15 cellular contexts compared by ENCODE assay signal in the genomic region with DNA sequence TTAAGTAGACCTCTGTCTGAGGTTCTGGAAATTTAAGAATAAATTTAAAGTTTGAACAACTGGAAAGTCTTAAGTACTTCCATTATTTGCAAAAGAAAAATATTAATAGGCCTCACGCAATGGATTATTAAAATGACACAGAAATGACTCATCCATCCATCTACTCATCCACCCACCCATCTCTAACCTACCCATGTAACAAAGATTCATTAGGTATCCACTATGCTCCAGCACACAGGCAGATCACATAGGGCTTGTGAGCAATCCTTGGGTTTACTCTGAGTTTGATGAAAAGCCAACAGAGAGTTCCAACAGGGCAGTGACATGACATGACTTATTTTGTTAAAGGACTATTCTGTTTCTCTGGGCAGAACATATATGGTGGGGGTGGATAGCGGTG.
DNase-seq lines count a peak whose midpoint lies in the region; ATAC-seq and TF ChIP-seq lines count a peak whose summit lies in the region.
"Had no signal": no experiment of that assay in that cellular context is flagged by ENCODE, and none has a peak within 500 bp of the region (broad histone marks: within the 10 kb centered on the region; RNA-seq: fewer than 3 reads in every experiment).

No MANE protein-coding gene starts in this region.

- ATAC-seq in GM23338 (no peak), SK-N-SH treated with all-trans-retinoic acid at 6 μM for 48 hours (peak; percentile 95), psoas muscle (peak; percentile 25 to 58 (median 54))
- ATAC-seq: gastroesophageal sphincter, left colon, Panc1 had no signal

- H3K4me3 ChIP-seq in GM23338 (no peak overlapping the region), fibroblast of mammary gland (ENCODE audit: control insufficient read depth, low read depth, low read length) (no peak overlapping the region), psoas muscle (no peak overlapping the region), endodermal cell (ENCODE audit: low read length) (no peak overlapping the region)
- H3K4me3 ChIP-seq: gastroesophageal sphincter, suprapubic skin had no signal

- H3K4me1 Mint-ChIP-seq in GM23338 (peaks cover 14% of the 10 kb centered on the region), endodermal cell (peaks cover 4% of the 10 kb centered on the region)
- H3K4me1 Mint-ChIP-seq: nephron had no signal

- WGBS in psoas muscle, 3 donors: 65 to 93% (median 93%) methylated on average over 2 of the region's 2 CpGs
- 98 to 100% methylated on average over 2 of the region's 2 CpGs for WGBS in endodermal cell (ENCODE audit: insufficient coverage in 1 of 2, insufficient read length in 1 of 2), 2 experiments

- H3K4me2 ChIP-seq in GM23338: no peak overlapping the region

- H4K20me1 ChIP-seq in GM23338 (replicated peaks; ENCODE audit: insufficient read depth): no peaks in the 10 kb centered on the region

- no peak for TF ChIP-seq CTCF in GM23338 (conservative IDR thresholded peaks at IDR 0.05; ENCODE audit: low read depth in 2 of 2)
- TF ChIP-seq CTCF in fibroblast of mammary gland (conservative IDR thresholded peaks at IDR 0.05; ENCODE audit: control insufficient read depth, insufficient read depth, low read depth, low read length): no peak
- no peak for TF ChIP-seq CTCF in psoas muscle (IDR thresholded peaks at IDR 0.05)
- TF ChIP-seq CTCF in endodermal cell (conservative IDR thresholded peaks at IDR 0.05): no peak

- H3K27ac Mint-ChIP-seq in GM23338: peak overlapping the region; percentile 6; the same call in 1 of the 2 replicates
- H3K27ac Mint-ChIP-seq in endodermal cell: no peak overlapping the region
- H3K27ac Mint-ChIP-seq: nephron had no signal

- intact Hi-C loops in psoas muscle (cut with DNase I): no loop called here

- no peaks in the 10 kb centered on the region for H3K9me3 ChIP-seq in psoas muscle
- H3K9me3 ChIP-seq in endodermal cell (ENCODE audit: control insufficient read depth, low read length): no peaks in the 10 kb centered on the region
- H3K9me3 ChIP-seq: gastroesophageal sphincter, suprapubic skin had no signal

- no peaks in the 10 kb centered on the region for H3K36me3 ChIP-seq in GM23338 (ENCODE audit: insufficient read depth)
- peaks cover 3 to 68% of the 10 kb centered on the region in 2 donors for H3K36me3 ChIP-seq in psoas muscle (ENCODE audit: insufficient read depth in 1 of 2, low read depth in 1 of 2)
- H3K36me3 ChIP-seq in endodermal cell (ENCODE audit: control insufficient read depth, insufficient read depth, low read length): peaks cover 63% of the 10 kb centered on the region

- no peak overlapping the region for H3K9ac ChIP-seq in endodermal cell (ENCODE audit: extremely low read depth, low read length, poor library complexity, severe bottlenecking)

- DNase-seq in GM23338 (ENCODE audit: low spot score): no peak
- DNase-seq in fibroblast of mammary gland (ENCODE audit: low read depth): peak; percentile 80
- no peak for DNase-seq in psoas muscle
- no peak for DNase-seq in mucosa of gallbladder (ENCODE audit: low spot score)
- no peak for DNase-seq in T-helper 1 cell
- no peak for DNase-seq in endodermal cell
- DNase-seq: activated CD4-positive, alpha-beta T cell treated with anti-CD3 and anti-CD28 coated beads, Interleukin-2, amount 50 U/mL, for 48 hours; left colon; NCI-H446 treated with DMSO at 0.1 percent for 48 hours had no signal

- no peaks in the 10 kb centered on the region for H3K9me2 ChIP-seq in GM23338 (ENCODE audit: insufficient read depth)

- no peaks in the 10 kb centered on the region for H3K27me3 Mint-ChIP-seq in GM23338 (ENCODE audit: insufficient read depth, low read depth, poor library complexity)
- no peaks in the 10 kb centered on the region for H3K27me3 Mint-ChIP-seq in endodermal cell (ENCODE audit: insufficient read depth)

- H2AFZ ChIP-seq in GM23338: no peak overlapping the region

- H3K4me3 Mint-ChIP-seq in GM23338 (no peak overlapping the region), endodermal cell (no peak overlapping the region)
- H3K4me3 Mint-ChIP-seq: nephron had no signal

- H3K27me3 ChIP-seq in GM23338 (ENCODE audit: insufficient read depth) (no peaks in the 10 kb centered on the region), psoas muscle (ENCODE audit: insufficient read depth in 3 of 3, low read length in 2 of 3) (no peaks in the 10 kb centered on the region), endodermal cell (ENCODE audit: control insufficient read depth, insufficient read depth, low read length, poor library complexity, severe bottlenecking) (no peaks in the 10 kb centered on the region)
- H3K27me3 ChIP-seq: gastroesophageal sphincter, suprapubic skin had no signal

- H3K27ac ChIP-seq in GM23338 (ENCODE audit: low read depth): no peak overlapping the region
- H3K27ac ChIP-seq in psoas muscle: no peak overlapping the region
- H3K27ac ChIP-seq in endodermal cell (ENCODE audit: low read depth, low read length): no peak overlapping the region
- H3K27ac ChIP-seq: gastroesophageal sphincter, HL-60, suprapubic skin had no signal

- no peaks in the 10 kb centered on the region for H3F3A ChIP-seq in GM23338 (replicated peaks; ENCODE audit: low read depth)

- no peaks in the 10 kb centered on the region for H3K79me2 ChIP-seq in GM23338 (replicated peaks; ENCODE audit: insufficient read depth)

- H3K9me3 Mint-ChIP-seq in GM23338: no peaks in the 10 kb centered on the region; the same call in 2 of the 3 replicates
- no peaks in the 10 kb centered on the region for H3K9me3 Mint-ChIP-seq in endodermal cell
- H3K9me3 Mint-ChIP-seq: nephron had no signal

- H3K36me3 Mint-ChIP-seq in GM23338 (ENCODE audit: low read depth) (peaks cover 10% of the 10 kb centered on the region; the same call in 2 of the 3 replicates), endodermal cell (ENCODE audit: low read depth) (peaks cover 35% of the 10 kb centered on the region)

- peaks cover 4% of the 10 kb centered on the region for H3K4me1 ChIP-seq in GM23338 (ENCODE audit: insufficient read depth)
- H3K4me1 ChIP-seq in psoas muscle: no peaks in the 10 kb centered on the region
- H3K4me1 ChIP-seq in endodermal cell (ENCODE audit: control insufficient read depth, insufficient read depth, low read length): no peaks in the 10 kb centered on the region
- H3K4me1 ChIP-seq: gastroesophageal sphincter, suprapubic skin had no signal

TF ChIP-seq in GM23338, 12 proteins besides CTCF, POLR2A, EP300 and RAD21 (continues in another document):
- TF ChIP-seq POLR2AphosphoS5 (IDR thresholded peaks at IDR 0.05; ENCODE audit: low read depth) (no peak), ZNF114 (CRISPR knock-in tag; IDR thresholded peaks at IDR 0.05) (no peak), CREB1 (CRISPR knock-in tag; IDR thresholded peaks at IDR 0.05; ENCODE audit: low read depth) (no peak), EZH2phosphoT487 (IDR thresholded peaks at IDR 0.05; ENCODE audit: unreplicated experiment) (no peak), JUNB (IDR thresholded peaks at IDR 0.05; ENCODE audit: unreplicated experiment) (no peak), NANOG (IDR thresholded peaks at IDR 0.05; ENCODE audit: borderline replicate concordance) (no peak), EZH2 (IDR thresholded peaks at IDR 0.05; ENCODE audit: low read depth, unreplicated experiment) (no peak)
- TF ChIP-seq, protein P1, sequence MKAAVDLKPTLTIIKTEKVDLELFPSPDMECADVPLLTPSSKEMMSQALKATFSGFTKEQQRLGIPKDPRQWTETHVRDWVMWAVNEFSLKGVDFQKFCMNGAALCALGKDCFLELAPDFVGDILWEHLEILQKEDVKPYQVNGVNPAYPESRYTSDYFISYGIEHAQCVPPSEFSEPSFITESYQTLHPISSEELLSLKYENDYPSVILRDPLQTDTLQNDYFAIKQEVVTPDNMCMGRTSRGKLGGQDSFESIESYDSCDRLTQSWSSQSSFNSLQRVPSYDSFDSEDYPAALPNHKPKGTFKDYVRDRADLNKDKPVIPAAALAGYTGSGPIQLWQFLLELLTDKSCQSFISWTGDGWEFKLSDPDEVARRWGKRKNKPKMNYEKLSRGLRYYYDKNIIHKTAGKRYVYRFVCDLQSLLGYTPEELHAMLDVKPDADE (IDR thresholded peaks at IDR 0.05): no peak

TF ChIP-seq in SK-N-SH treated with all-trans-retinoic acid at 6 μM for 48 hours, 23 proteins besides CTCF, POLR2A, EP300 and RAD21:
- TF ChIP-seq PPARA (CRISPR knock-in tag; IDR thresholded peaks at IDR 0.05; ENCODE audit: borderline replicate concordance) (no peak), ESRRG (CRISPR knock-in tag; IDR thresholded peaks at IDR 0.05) (no peak), CSDC2 (CRISPR knock-in tag; IDR thresholded peaks at IDR 0.05) (0 out of 2 replicates have a peak, but pooled peaks have one; percentile 33), BACH2 (CRISPR knock-in tag; IDR thresholded peaks at IDR 0.05; ENCODE audit: borderline replicate concordance) (no peak), ISL1 (CRISPR knock-in tag; IDR thresholded peaks at IDR 0.05) (no peak; the same call in none of the 2 replicates), ZC3H10 (CRISPR knock-in tag; IDR thresholded peaks at IDR 0.05) (no peak)
- TF ChIP-seq, protein P2, sequence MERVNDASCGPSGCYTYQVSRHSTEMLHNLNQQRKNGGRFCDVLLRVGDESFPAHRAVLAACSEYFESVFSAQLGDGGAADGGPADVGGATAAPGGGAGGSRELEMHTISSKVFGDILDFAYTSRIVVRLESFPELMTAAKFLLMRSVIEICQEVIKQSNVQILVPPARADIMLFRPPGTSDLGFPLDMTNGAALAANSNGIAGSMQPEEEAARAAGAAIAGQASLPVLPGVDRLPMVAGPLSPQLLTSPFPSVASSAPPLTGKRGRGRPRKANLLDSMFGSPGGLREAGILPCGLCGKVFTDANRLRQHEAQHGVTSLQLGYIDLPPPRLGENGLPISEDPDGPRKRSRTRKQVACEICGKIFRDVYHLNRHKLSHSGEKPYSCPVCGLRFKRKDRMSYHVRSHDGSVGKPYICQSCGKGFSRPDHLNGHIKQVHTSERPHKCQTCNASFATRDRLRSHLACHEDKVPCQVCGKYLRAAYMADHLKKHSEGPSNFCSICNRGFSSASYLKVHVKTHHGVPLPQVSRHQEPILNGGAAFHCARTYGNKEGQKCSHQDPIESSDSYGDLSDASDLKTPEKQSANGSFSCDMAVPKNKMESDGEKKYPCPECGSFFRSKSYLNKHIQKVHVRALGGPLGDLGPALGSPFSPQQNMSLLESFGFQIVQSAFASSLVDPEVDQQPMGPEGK (CRISPR knock-in tag; IDR thresholded peaks at IDR 0.05; ENCODE audit: borderline replicate concordance): no peak
TF ChIP-seq in SK-N-SH treated with all-trans-retinoic acid at 6 μM for 48 hours: peak in this region for 1.
